1 cellular context compared by ENCODE assay signal in the genomic region with DNA sequence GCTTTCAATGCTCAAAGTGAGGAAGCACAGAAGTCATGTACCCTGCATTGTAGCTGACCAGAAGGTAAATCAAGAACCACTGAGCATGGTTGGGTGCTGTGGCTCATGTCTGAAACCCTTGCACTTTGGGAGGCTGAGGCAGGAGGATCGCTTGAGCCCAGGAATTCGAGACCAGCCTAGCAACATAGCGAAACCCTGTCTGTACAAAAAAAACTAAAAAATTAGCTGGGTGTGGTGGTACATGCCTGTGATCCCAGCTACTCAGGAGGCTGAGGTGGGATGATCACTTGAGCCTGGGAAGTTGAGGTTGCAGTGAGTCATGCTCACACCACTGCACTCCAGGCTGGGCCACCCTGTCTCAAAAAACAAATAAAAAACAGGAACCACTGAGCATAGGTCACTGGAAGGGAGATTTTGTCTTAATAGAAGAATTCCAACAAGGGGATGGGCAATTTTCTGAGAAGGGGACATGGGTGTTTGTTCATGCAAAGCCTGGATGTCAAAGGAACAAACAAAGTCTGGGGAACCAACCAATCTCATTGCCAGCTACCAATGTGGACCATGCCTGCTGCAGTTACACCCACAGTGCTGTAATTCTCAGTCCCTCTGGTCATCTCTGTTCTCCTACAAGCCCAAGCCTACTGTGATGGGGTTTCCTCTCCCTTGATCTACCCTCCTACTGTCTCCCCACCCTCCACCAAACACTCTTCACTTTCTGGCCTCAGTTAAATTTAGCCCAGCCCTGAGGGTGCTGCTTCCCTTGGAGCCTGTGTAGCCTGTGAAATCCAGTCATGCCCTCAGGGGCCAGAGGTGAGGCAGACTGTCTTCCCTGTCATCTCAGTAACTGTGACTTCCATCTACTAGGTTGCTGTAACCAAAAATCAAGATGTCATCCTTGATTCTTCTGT.
TF ChIP-seq lines count a peak whose summit lies in the region.

No MANE protein-coding gene starts in this region.

TF ChIP-seq in HepG2, 621 proteins besides CTCF, POLR2A, EP300 and RAD21 (continued from another document and continues in another):
- TF ChIP-seq ZFP36L1 (CRISPR knock-in tag; IDR thresholded peaks at IDR 0.05) = no peak
- TF ChIP-seq ZFX (CRISPR knock-in tag; IDR thresholded peaks at IDR 0.05; ENCODE audit: low read depth) = peak; percentile 42; the same call in 1 of the 2 replicates
- TF ChIP-seq JUN (CRISPR knock-in tag; IDR thresholded peaks at IDR 0.05) = peak; percentile 65; the same call in 1 of the 2 replicates
- TF ChIP-seq, protein P1, sequence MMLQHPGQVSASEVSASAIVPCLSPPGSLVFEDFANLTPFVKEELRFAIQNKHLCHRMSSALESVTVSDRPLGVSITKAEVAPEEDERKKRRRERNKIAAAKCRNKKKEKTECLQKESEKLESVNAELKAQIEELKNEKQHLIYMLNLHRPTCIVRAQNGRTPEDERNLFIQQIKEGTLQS (CRISPR knock-in tag; IDR thresholded peaks at IDR 0.05) = peak; percentile 72
- TF ChIP-seq SKI (IDR thresholded peaks at IDR 0.05; ENCODE audit: partially characterized antibody) = no peak
- TF ChIP-seq ZSCAN30 (CRISPR knock-in tag; IDR thresholded peaks at IDR 0.05) = no peak
- TF ChIP-seq TFE3 (CRISPR knock-in tag; IDR thresholded peaks at IDR 0.05) = 0 out of 2 replicates have a peak, but pooled peaks have one; percentile 49
- TF ChIP-seq ZNF136 (CRISPR knock-in tag; IDR thresholded peaks at IDR 0.05; ENCODE audit: low read depth) = no peak
- TF ChIP-seq RBFOX2 (IDR thresholded peaks at IDR 0.05; ENCODE audit: low read depth, low read length) = no peak
- no peak for TF ChIP-seq MZF1 (CRISPR knock-in tag; IDR thresholded peaks at IDR 0.05; ENCODE audit: borderline replicate concordance)
- TF ChIP-seq, protein P2, sequence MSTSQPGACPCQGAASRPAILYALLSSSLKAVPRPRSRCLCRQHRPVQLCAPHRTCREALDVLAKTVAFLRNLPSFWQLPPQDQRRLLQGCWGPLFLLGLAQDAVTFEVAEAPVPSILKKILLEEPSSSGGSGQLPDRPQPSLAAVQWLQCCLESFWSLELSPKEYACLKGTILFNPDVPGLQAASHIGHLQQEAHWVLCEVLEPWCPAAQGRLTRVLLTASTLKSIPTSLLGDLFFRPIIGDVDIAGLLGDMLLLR (CRISPR knock-in tag; IDR thresholded peaks at IDR 0.05) = no peak
- TF ChIP-seq NR2F6 (IDR thresholded peaks at IDR 0.05) = peak; percentile 74; the same call in 1 of the 2 replicates
- TF ChIP-seq NR2F6 (CRISPR knock-in tag; IDR thresholded peaks at IDR 0.05) = peak; percentile 69
- TF ChIP-seq HNF4G (IDR thresholded peaks at IDR 0.05; ENCODE audit: borderline replicate concordance, low read depth, low read length) = peak; percentile 22; the same call in 1 of the 2 replicates
- no peak; the same call in 1 of the 2 replicates for TF ChIP-seq HNF4G (CRISPR knock-in tag; IDR thresholded peaks at IDR 0.05; ENCODE audit: borderline replicate concordance, low read depth)
- TF ChIP-seq, protein P3, sequence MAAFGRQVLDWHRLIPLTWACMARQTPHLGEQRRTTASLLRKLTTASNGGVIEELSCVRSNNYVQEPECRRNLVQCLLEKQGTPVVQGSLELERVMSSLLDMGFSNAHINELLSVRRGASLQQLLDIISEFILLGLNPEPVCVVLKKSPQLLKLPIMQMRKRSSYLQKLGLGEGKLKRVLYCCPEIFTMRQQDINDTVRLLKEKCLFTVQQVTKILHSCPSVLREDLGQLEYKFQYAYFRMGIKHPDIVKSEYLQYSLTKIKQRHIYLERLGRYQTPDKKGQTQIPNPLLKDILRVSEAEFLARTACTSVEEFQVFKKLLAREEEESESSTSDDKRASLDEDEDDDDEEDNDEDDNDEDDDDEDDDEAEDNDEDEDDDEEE (CRISPR knock-in tag; IDR thresholded peaks at IDR 0.05) = 0 out of 2 replicates have a peak, but pooled peaks have one; percentile 36
- no peak for TF ChIP-seq MBD4 (IDR thresholded peaks at IDR 0.05; ENCODE audit: borderline replicate concordance, low read length)
- TF ChIP-seq ARID2 (CRISPR knock-in tag; IDR thresholded peaks at IDR 0.05; ENCODE audit: borderline replicate concordance) = no peak
- TF ChIP-seq MIER3 (CRISPR knock-in tag; IDR thresholded peaks at IDR 0.05; ENCODE audit: borderline replicate concordance) = peak; percentile 28; the same call in 1 of the 2 replicates
- TF ChIP-seq HDAC1 (CRISPR knock-in tag; IDR thresholded peaks at IDR 0.05) = 0 out of 2 replicates have a peak, but pooled peaks have one; percentile 38
- peak; percentile 86 for TF ChIP-seq MED1 (CRISPR knock-in tag; IDR thresholded peaks at IDR 0.05)
- TF ChIP-seq ZSCAN29 (CRISPR knock-in tag; conservative IDR thresholded peaks at IDR 0.05) = 0 out of 2 replicates have a peak, but pooled peaks have one; percentile 45
- TF ChIP-seq, protein P4, sequence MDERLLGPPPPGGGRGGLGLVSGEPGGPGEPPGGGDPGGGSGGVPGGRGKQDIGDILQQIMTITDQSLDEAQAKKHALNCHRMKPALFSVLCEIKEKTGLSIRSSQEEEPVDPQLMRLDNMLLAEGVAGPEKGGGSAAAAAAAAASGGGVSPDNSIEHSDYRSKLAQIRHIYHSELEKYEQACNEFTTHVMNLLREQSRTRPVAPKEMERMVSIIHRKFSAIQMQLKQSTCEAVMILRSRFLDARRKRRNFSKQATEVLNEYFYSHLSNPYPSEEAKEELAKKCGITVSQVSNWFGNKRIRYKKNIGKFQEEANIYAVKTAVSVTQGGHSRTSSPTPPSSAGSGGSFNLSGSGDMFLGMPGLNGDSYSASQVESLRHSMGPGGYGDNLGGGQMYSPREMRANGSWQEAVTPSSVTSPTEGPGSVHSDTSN (CRISPR knock-in tag; IDR thresholded peaks at IDR 0.05) = no peak
- no peak for TF ChIP-seq ZNF230 (CRISPR knock-in tag; IDR thresholded peaks at IDR 0.05)
- no peak for TF ChIP-seq ZFAT (CRISPR knock-in tag; conservative IDR thresholded peaks at IDR 0.05)
- no peak for TF ChIP-seq SOX6 (IDR thresholded peaks at IDR 0.05)
- peak; percentile 70 for TF ChIP-seq SOX6 (CRISPR knock-in tag; IDR thresholded peaks at IDR 0.05)
- TF ChIP-seq DNMT1 (CRISPR knock-in tag; IDR thresholded peaks at IDR 0.05) = no peak
- TF ChIP-seq ZBTB34 (CRISPR knock-in tag; IDR thresholded peaks at IDR 0.05) = no peak
- TF ChIP-seq FOXA1 (IDR thresholded peaks at IDR 0.05) = no peak
- TF ChIP-seq FOXA1 (CRISPR knock-in tag; IDR thresholded peaks at IDR 0.05) = peak; percentile 27
- 0 out of 2 replicates have a peak, but pooled peaks have one; percentile 36 for TF ChIP-seq ZNF501 (CRISPR knock-in tag; IDR thresholded peaks at IDR 0.05)
- 0 out of 2 replicates have a peak, but pooled peaks have one; percentile 20 for TF ChIP-seq ZSCAN21 (CRISPR knock-in tag; IDR thresholded peaks at IDR 0.05; ENCODE audit: borderline replicate concordance)
- TF ChIP-seq, protein P5, sequence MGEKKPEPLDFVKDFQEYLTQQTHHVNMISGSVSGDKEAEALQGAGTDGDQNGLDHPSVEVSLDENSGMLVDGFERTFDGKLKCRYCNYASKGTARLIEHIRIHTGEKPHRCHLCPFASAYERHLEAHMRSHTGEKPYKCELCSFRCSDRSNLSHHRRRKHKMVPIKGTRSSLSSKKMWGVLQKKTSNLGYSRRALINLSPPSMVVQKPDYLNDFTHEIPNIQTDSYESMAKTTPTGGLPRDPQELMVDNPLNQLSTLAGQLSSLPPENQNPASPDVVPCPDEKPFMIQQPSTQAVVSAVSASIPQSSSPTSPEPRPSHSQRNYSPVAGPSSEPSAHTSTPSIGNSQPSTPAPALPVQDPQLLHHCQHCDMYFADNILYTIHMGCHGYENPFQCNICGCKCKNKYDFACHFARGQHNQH (CRISPR knock-in tag; IDR thresholded peaks at IDR 0.05) = peak; percentile 46; the same call in 1 of the 2 replicates
- TF ChIP-seq, protein P6, sequence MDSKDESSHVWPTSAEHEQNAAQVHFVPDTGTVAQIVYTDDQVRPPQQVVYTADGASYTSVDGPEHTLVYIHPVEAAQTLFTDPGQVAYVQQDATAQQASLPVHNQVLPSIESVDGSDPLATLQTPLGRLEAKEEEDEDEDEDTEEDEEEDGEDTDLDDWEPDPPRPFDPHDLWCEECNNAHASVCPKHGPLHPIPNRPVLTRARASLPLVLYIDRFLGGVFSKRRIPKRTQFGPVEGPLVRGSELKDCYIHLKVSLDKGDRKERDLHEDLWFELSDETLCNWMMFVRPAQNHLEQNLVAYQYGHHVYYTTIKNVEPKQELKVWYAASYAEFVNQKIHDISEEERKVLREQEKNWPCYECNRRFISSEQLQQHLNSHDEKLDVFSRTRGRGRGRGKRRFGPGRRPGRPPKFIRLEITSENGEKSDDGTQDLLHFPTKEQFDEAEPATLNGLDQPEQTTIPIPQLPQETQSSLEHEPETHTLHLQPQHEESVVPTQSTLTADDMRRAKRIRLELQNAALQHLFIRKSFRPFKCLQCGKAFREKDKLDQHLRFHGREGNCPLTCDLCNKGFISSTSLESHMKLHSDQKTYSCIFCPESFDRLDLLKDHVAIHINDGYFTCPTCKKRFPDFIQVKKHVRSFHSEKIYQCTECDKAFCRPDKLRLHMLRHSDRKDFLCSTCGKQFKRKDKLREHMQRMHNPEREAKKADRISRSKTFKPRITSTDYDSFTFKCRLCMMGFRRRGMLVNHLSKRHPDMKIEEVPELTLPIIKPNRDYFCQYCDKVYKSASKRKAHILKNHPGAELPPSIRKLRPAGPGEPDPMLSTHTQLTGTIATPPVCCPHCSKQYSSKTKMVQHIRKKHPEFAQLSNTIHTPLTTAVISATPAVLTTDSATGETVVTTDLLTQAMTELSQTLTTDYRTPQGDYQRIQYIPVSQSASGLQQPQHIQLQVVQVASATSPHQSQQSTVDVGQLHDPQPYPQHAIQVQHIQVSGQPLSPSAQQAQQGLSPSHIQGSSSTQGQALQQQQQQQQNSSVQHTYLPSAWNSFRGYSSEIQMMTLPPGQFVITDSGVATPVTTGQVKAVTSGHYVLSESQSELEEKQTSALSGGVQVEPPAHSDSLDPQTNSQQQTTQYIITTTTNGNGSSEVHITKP (CRISPR knock-in tag; IDR thresholded peaks at IDR 0.05; ENCODE audit: low read depth) = peak; percentile 46; the same call in 1 of the 2 replicates
- peak; percentile 68; the same call in 1 of the 2 replicates for TF ChIP-seq DPF2 (CRISPR knock-in tag; IDR thresholded peaks at IDR 0.05; ENCODE audit: borderline replicate concordance, low read depth)
- TF ChIP-seq E2F2 (CRISPR knock-in tag; IDR thresholded peaks at IDR 0.05; ENCODE audit: borderline replicate concordance) = no peak
- no peak for TF ChIP-seq ZNF510 (CRISPR knock-in tag; IDR thresholded peaks at IDR 0.05; ENCODE audit: low read depth)
